29 cellular contexts compared by ENCODE assay signal in the genomic region with DNA sequence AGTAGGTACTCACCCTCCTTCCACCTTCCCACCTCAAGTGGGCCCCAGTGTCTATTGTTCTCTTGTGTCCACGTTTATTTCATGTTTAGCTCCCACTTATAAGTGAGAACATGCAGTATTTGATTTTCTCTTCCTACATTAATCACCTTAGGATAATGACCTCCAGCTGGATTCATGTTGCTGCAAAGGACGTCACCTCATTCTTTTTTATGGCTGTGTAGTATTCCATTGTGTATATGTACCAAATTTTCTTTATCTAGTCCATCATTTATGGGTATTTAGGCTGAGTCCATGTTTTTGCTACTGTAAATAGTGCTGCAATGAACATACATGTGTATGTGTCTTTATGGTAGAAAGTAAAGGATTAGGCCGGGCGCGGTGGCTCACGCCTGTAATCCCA.
"Had no signal": no experiment of that assay in that cellular context is flagged by ENCODE, and none has a peak within 500 bp of the region (broad histone marks: within the 10 kb centered on the region; RNA-seq: fewer than 3 reads in every experiment).

No MANE protein-coding gene starts in this region.

- FAIRE-seq: colon, endometrium, endothelial cell of umbilical vein, frontal cortex had no signal

- H3K27me3 ChIP-seq: colonic mucosa, esophagus muscularis mucosa, esophagus squamous epithelium, gastrocnemius medialis, gastroesophageal sphincter, heart left ventricle had no signal

- DNase-seq: colonic mucosa; cortex of kidney; dermis blood vessel endothelial cell; dorsolateral prefrontal cortex; effector CD4-positive, alpha-beta T cell; effector CD8-positive, alpha-beta T cell; effector memory CD4-positive, alpha-beta T cell; effector memory CD8-positive, alpha-beta T cell; endodermal cell; erythroblast; esophagus squamous epithelium; foreskin fibroblast; foreskin keratinocyte; foreskin melanocyte; gastrocnemius medialis; glutamatergic neuron; head of caudate nucleus; heart left ventricle; heart right ventricle had no signal

- H3K4me3 ChIP-seq: colonic mucosa, coronary artery, dorsolateral prefrontal cortex, esophagus muscularis mucosa, esophagus squamous epithelium, gastrocnemius medialis, gastroesophageal sphincter, heart left ventricle, heart right ventricle, hepatocyte had no signal

- H3K4me2 ChIP-seq: hepatocyte had no signal

- H2AFZ ChIP-seq: hepatocyte had no signal

- H3K27ac ChIP-seq: colonic mucosa, coronary artery, dorsolateral prefrontal cortex, epithelial cell of prostate, esophagus muscularis mucosa, esophagus squamous epithelium, foreskin keratinocyte, gastrocnemius medialis, gastroesophageal sphincter, heart left ventricle, heart right ventricle, hepatocyte had no signal

- H3K36me3 ChIP-seq: colonic mucosa, esophagus muscularis mucosa, esophagus squamous epithelium, gastrocnemius medialis, gastroesophageal sphincter, heart left ventricle, heart right ventricle had no signal

- H3K79me2 ChIP-seq: hepatocyte had no signal

- H3K9me3 ChIP-seq: colonic mucosa, esophagus muscularis mucosa, esophagus squamous epithelium, gastrocnemius medialis, gastroesophageal sphincter had no signal

- ATAC-seq: effector memory CD8-positive, alpha-beta T cell; esophagus mucosa; foreskin keratinocyte; gastrocnemius medialis; gastroesophageal sphincter; heart left ventricle; heart right ventricle had no signal

- H3K4me1 ChIP-seq: colonic mucosa, esophagus squamous epithelium, foreskin keratinocyte, gastroesophageal sphincter had no signal
